1 cellular context compared by ENCODE assay signal in the genomic region with DNA sequence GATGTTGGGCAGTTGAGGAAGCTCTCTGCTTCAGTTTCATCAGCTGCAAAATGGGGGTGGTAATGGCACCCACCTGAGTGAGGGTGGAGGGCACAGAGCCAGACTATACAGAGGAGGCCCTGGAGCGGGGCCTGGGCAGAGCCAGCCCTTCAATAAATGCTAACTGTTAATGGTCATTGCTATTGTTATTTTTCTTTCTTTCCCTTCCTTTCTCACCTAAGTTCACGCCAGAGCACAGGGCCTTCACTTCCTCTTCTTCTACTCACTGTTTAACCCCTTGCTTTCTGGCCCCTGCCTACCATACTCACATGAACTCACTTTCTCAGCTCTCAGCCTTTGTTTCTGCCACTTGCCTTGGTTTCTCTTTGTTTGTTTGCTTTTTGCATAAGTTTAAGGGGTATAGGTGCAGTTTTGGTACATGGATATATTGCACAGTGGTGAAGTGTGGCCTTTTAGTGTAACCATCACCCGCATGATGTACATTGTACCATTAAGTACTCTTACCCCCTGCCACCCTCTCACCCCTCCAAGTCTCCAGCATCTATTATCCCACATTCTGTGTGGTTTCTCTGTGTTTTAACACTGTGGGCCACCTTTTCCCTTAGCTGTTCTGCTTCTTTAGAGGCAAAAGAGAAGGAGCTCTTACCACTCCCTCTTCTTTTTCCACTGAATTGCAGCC.
TF ChIP-seq lines count a peak whose summit lies in the region.

No MANE protein-coding gene starts in this region.

TF ChIP-seq in GM12878, 131 proteins besides CTCF, POLR2A, EP300 and RAD21 (continued from another document):
- TF ChIP-seq, protein P1, sequence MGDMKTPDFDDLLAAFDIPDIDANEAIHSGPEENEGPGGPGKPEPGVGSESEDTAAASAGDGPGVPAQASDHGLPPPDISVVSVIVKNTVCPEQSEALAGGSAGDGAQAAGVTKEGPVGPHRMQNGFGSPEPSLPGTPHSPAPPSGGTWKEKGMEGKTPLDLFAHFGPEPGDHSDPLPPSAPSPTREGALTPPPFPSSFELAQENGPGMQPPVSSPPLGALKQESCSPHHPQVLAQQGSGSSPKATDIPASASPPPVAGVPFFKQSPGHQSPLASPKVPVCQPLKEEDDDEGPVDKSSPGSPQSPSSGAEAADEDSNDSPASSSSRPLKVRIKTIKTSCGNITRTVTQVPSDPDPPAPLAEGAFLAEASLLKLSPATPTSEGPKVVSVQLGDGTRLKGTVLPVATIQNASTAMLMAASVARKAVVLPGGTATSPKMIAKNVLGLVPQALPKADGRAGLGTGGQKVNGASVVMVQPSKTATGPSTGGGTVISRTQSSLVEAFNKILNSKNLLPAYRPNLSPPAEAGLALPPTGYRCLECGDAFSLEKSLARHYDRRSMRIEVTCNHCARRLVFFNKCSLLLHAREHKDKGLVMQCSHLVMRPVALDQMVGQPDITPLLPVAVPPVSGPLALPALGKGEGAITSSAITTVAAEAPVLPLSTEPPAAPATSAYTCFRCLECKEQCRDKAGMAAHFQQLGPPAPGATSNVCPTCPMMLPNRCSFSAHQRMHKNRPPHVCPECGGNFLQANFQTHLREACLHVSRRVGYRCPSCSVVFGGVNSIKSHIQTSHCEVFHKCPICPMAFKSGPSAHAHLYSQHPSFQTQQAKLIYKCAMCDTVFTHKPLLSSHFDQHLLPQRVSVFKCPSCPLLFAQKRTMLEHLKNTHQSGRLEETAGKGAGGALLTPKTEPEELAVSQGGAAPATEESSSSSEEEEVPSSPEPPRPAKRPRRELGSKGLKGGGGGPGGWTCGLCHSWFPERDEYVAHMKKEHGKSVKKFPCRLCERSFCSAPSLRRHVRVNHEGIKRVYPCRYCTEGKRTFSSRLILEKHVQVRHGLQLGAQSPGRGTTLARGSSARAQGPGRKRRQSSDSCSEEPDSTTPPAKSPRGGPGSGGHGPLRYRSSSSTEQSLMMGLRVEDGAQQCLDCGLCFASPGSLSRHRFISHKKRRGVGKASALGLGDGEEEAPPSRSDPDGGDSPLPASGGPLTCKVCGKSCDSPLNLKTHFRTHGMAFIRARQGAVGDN (IDR thresholded peaks at IDR 0.05): no peak
- TF ChIP-seq MTA2 (IDR thresholded peaks at IDR 0.05; ENCODE audit: low read depth) (peak; percentile 51), NR2F1 (conservative IDR thresholded peaks at IDR 0.05) (no peak), PML (IDR thresholded peaks at IDR 0.05; ENCODE audit: low read length) (no peak)
TF ChIP-seq in GM12878: peak in this region for 5.
